14 cellular contexts compared by ENCODE assay signal in the genomic region with DNA sequence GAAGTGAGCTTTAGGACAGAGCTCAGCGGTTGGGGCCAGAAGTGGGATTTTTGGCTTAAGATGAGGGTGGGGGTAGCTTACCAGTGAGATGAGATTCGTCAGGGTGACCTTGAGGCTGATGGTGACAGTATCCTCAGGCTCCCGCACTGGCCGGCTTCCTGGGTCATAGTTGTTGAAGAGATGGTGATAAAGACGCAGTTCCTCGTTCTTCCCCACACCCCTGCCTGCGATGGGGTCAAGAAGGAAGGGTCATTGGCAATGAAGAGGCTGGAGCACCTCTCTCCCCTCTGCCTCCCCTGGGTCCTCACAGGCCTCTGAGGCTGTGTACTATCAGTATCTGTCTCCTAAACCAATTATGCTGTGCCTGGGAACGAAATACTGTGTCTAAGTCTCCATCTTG. TPM values are rescaled to one million over a fixed set of nuclear protein-coding genes. Genes with fewer than 3 reads are reported as not detected.
DNase-seq lines count a peak whose midpoint lies in the region; ATAC-seq and TF ChIP-seq lines count a peak whose summit lies in the region.
"Had no signal": no experiment of that assay in that cellular context is flagged by ENCODE, and none has a peak within 500 bp of the region (broad histone marks: within the 10 kb centered on the region; RNA-seq: fewer than 3 reads in every experiment).

No MANE protein-coding gene starts in this region.

- TF ChIP-seq CTCF in testis (IDR thresholded peaks at IDR 0.05), result no peak

- no peak overlapping the region for H3K4me3 Mint-ChIP-seq in activated T-cell treated with anti-CD3 and anti-CD28 coated beads, Interleukin-2, amount 50 U/mL, for 24 hours
- H3K4me3 Mint-ChIP-seq in T-cell, result peak overlapping the region; percentile 21 to 67 (median 22)
- peak overlapping the region; percentile 53 to 71 for H3K4me3 Mint-ChIP-seq in stimulated activated naive CD8-positive, alpha-beta T cell treated with anti-CD3 and anti-CD28 coated beads, Interleukin-15, amount 100 ng/mL, for 72 hours

- intact Hi-C loops in testis (cut with DNase I; ENCODE audit: low total_unique reads), result no loop called here

- ATAC-seq in T-cell (replicated peaks in 1 of 4), result no peak
- no peak for ATAC-seq in stimulated activated naive CD8-positive, alpha-beta T cell treated with anti-CD3 and anti-CD28 coated beads, Interleukin-15, amount 100 ng/mL, for 72 hours

- no peak for TF ChIP-seq POLR2A in testis (IDR thresholded peaks at IDR 0.05)

- H3K4me3 ChIP-seq in testis, result no peak overlapping the region
- H3K4me3 ChIP-seq: lung, psoas muscle had no signal

- H3K36me3 ChIP-seq in testis (ENCODE audit: low read depth, missing control alignments), result no peaks in the 10 kb centered on the region

- H3K27me3 Mint-ChIP-seq in activated T-cell treated with anti-CD3 and anti-CD28 coated beads, Interleukin-2, amount 50 U/mL, for 24 hours, result peaks cover 2% of the 10 kb centered on the region
- H3K27me3 Mint-ChIP-seq in T-cell, result no peaks in the 10 kb centered on the region
- no peaks in the 10 kb centered on the region for H3K27me3 Mint-ChIP-seq in stimulated activated naive CD8-positive, alpha-beta T cell treated with anti-CD3 and anti-CD28 coated beads, Interleukin-15, amount 100 ng/mL, for 72 hours

- H3K36me3 Mint-ChIP-seq in activated T-cell treated with anti-CD3 and anti-CD28 coated beads, Interleukin-2, amount 50 U/mL, for 24 hours (ENCODE audit: low read depth), result peaks cover 6% of the 10 kb centered on the region
- H3K36me3 Mint-ChIP-seq in T-cell, result no peaks in the 10 kb centered on the region

- H3K27me3 ChIP-seq in testis, result no peaks in the 10 kb centered on the region

- CTCF ChIA-PET in T-cell (lab: Charles Lee), result interaction anchor here (0.6 to 1.3 kb wide), 5 partner anchors 10 to 495 kb away, joined by 3 to 9 read pairs (median 3); a partner anchor contains a TSS

- 33 to 39% methylated on average over 8 of the region's 8 CpGs for WGBS in testis, 2 donors

- H3K27ac ChIP-seq in epithelial cell of prostate (peak overlapping the region; percentile 35), testis (no peak overlapping the region)
- H3K27ac ChIP-seq: KMS-11, psoas muscle had no signal

- POLR2A ChIA-PET in T-cell (lab: Charles Lee), result interaction anchor here in 1 of 2 donors (1.4 kb wide), 1 partner anchor 38 kb away, joined by 5 read pairs; a partner anchor contains a TSS

- H3K9me3 Mint-ChIP-seq in activated T-cell treated with anti-CD3 and anti-CD28 coated beads, Interleukin-2, amount 50 U/mL, for 24 hours, result no peaks in the 10 kb centered on the region
- no peaks in the 10 kb centered on the region for H3K9me3 Mint-ChIP-seq in T-cell
- no peaks in the 10 kb centered on the region for H3K9me3 Mint-ChIP-seq in stimulated activated naive CD8-positive, alpha-beta T cell treated with anti-CD3 and anti-CD28 coated beads, Interleukin-15, amount 100 ng/mL, for 72 hours

- H3K9me3 ChIP-seq in testis, result no peaks in the 10 kb centered on the region
- H3K9me3 ChIP-seq: psoas muscle had no signal

- peak overlapping the region; percentile 45 for H3K27ac Mint-ChIP-seq in activated T-cell treated with anti-CD3 and anti-CD28 coated beads, Interleukin-2, amount 50 U/mL, for 24 hours
- peak overlapping the region; percentile 6 to 34 for H3K27ac Mint-ChIP-seq in T-cell
- peak overlapping the region in 1 of 2 donors; percentile 51 for H3K27ac Mint-ChIP-seq in stimulated activated naive CD8-positive, alpha-beta T cell treated with anti-CD3 and anti-CD28 coated beads, Interleukin-15, amount 100 ng/mL, for 72 hours

- no peak for DNase-seq in activated T-cell treated with anti-CD3 and anti-CD28 coated beads, Interleukin-2, amount 50 U/mL, for 24 hours
- DNase-seq in activated T-cell treated with anti-CD3 and anti-CD28 coated beads, Interleukin-2, amount 50 U/mL, for 1 hour, result no peak
- no peak for DNase-seq in T-cell
- DNase-seq in epithelial cell of prostate (ENCODE audit: low read depth, low spot score), result no peak
- no peak for DNase-seq in stimulated activated naive CD8-positive, alpha-beta T cell treated with anti-CD3 and anti-CD28 coated beads, Interleukin-15, amount 100 ng/mL, for 72 hours
- no peak for DNase-seq in NCI-H146 treated with DMSO at 0.1 percent for 48 hours (lab: John Stamatoyannopoulos, UW; ENCODE audit: unreplicated experiment)
- DNase-seq in mesenteric fat pad (ENCODE audit: low spot score), result no peak
- no peak for DNase-seq in testis
- DNase-seq: effector CD4-positive, alpha-beta T cell; NCI-H2081 treated with DMSO at 0.1 percent for 48 hours had no signal

- peaks cover 8% of the 10 kb centered on the region for H3K4me1 ChIP-seq in testis

- peaks cover 41% of the 10 kb centered on the region for H3K4me1 Mint-ChIP-seq in activated T-cell treated with anti-CD3 and anti-CD28 coated beads, Interleukin-2, amount 50 U/mL, for 24 hours (ENCODE audit: low read depth)
- peaks cover 38 to 47% (median 38%) of the 10 kb centered on the region in 3 donors for H3K4me1 Mint-ChIP-seq in T-cell
- H3K4me1 Mint-ChIP-seq in stimulated activated naive CD8-positive, alpha-beta T cell treated with anti-CD3 and anti-CD28 coated beads, Interleukin-15, amount 100 ng/mL, for 72 hours, result peaks cover 55% of the 10 kb centered on the region

RNA-seq across cellular contexts. Expression of a gene that starts 0.4 kb away (rescaled TPM):
- 1 to 10 TPM in 3 of 5 donors, under 1 TPM in 2; 0.73 to 3.5 (median 1.3) TPM for total RNA-seq in T-cell
- total RNA-seq in mesenteric fat pad, result 1.6 TPM
- total RNA-seq in testis, result 1 to 10 TPM; 1.4 to 2.6 TPM
- 1.4 TPM for polyA plus RNA-seq in testis (ENCODE audit: insufficient read depth, low read depth, low replicate concordance)
- total RNA-seq: RPMI7951 had no signal

RNA-seq across cellular contexts. Expression of a gene that starts 3.2 kb away (rescaled TPM):
- 10 to 100 TPM in 2 of 5 donors, 1 to 10 TPM in 3; 3.1 to 41.1 (median 4.1) TPM for total RNA-seq in T-cell
- 3.0 TPM for total RNA-seq in mesenteric fat pad
- total RNA-seq in testis, result 1 to 10 TPM; 2.8 to 4.1 TPM
- 1.5 TPM for polyA plus RNA-seq in testis (ENCODE audit: insufficient read depth, low read depth, low replicate concordance)

RNA-seq across cellular contexts. Expression of a gene that starts 29.5 kb away (rescaled TPM):
- under 1 TPM in 1 of 5 donors, not detected in 4; 0.40 TPM for total RNA-seq in T-cell
- total RNA-seq in mesenteric fat pad, result not detected
- total RNA-seq in testis, result under 1 TPM; 0.12 to 0.47 TPM
- polyA plus RNA-seq in testis (ENCODE audit: insufficient read depth, low read depth, low replicate concordance), result 0.88 TPM
- total RNA-seq: RPMI7951 had no signal

RNA-seq across cellular contexts. Expression of a gene that starts 37.3 kb away (rescaled TPM):
- 10 to 100 TPM; 30.9 to 51.6 (median 47.0) TPM for total RNA-seq in T-cell
- total RNA-seq in mesenteric fat pad, result 50.0 TPM
- total RNA-seq in testis, result 10 to 100 TPM; 23.7 to 25.9 TPM
- polyA plus RNA-seq in testis (ENCODE audit: insufficient read depth, low read depth, low replicate concordance), result 24.3 TPM

RNA-seq across cellular contexts. Expression of a gene that starts 37.5 kb away (rescaled TPM):
- total RNA-seq in T-cell (100 to 1,000 TPM; 109 to 158 (median 135) TPM), mesenteric fat pad (63.3 TPM), testis (100 to 1,000 TPM; 110 to 111 TPM)
- 211 TPM for polyA plus RNA-seq in testis (ENCODE audit: insufficient read depth, low read depth, low replicate concordance)
